1 cellular context compared by ENCODE assay signal in the genomic region with DNA sequence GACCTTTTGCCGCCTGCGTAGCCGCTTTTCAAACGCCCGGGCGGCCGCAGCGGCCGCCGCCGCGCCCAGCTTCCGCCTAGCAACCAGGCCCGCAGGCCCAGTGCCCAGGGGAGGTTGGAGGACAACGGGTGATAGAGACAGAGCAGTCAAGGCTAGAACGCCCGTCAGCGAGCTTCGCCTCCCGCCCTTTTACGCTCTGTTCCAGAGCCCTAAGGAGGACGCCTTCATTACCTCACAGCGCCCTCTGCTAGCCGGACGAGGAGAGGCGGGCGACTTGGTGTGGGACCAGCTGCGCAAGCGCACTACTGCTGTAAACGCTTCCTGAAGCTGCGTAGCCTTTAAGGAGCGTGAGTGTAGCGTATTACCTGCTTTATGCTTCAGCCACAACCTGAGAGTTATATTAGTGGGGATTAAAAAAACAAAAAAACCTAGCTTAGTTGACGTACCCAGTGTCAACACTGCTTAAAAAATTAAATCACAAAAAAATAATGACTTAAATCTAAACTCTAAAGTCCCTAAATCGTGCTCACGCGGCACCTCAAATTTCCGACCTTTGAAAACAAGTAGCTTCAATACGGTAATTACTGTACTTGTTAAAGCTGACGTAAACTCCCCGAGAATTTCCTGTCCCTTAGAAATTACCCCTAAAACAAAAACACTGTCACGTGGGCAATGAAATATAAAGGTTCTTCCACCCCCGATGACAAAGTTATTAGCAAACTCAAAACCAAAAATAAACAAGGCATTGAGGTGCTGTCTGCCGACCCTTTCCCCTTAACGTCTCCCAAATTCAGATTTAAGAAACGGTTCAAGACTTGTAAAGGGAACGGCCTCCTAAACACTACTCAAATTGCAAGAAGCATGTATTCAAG.
TF ChIP-seq lines count a peak whose summit lies in the region.

TSS of gene CEP120 (minus strand) at position 126 of the 872 bp plus-strand sequence. CDS start 405 bp downstream, outside the sequence.

TF ChIP-seq in HEK293, 187 proteins besides CTCF, POLR2A, EP300 and RAD21 (continued from another document and continues in another):
- no peak for TF ChIP-seq ZNF510 (tag by site-specific recombination; IDR thresholded peaks at IDR 0.05; ENCODE audit: insufficient replicate concordance)
- no peak for TF ChIP-seq KLF9 (tag by site-specific recombination; IDR thresholded peaks at IDR 0.05; ENCODE audit: low read depth)
- peak; percentile 79 for TF ChIP-seq SP7 (tag by site-specific recombination; IDR thresholded peaks at IDR 0.05)
- no peak for TF ChIP-seq ZNF416 (tag by site-specific recombination; IDR thresholded peaks at IDR 0.05)
- no peak for TF ChIP-seq ZNF292 (tag by site-specific recombination; IDR thresholded peaks at IDR 0.05; ENCODE audit: borderline replicate concordance, low read depth)
- TF ChIP-seq RBAK (tag by site-specific recombination; IDR thresholded peaks at IDR 0.05), result no peak
- TF ChIP-seq ZFP37 (tag by site-specific recombination; IDR thresholded peaks at IDR 0.05), result no peak
- TF ChIP-seq ZNF560 (tag by site-specific recombination; IDR thresholded peaks at IDR 0.05; ENCODE audit: borderline replicate concordance), result no peak
- peak; percentile 85 for TF ChIP-seq ZSCAN30 (tag by site-specific recombination; IDR thresholded peaks at IDR 0.05)
- peak; percentile 72 for TF ChIP-seq ZNF692 (tag by site-specific recombination; IDR thresholded peaks at IDR 0.05)
- TF ChIP-seq ZNF830 (tag by site-specific recombination; IDR thresholded peaks at IDR 0.05; ENCODE audit: low read depth), result no peak
- TF ChIP-seq, protein P1, sequence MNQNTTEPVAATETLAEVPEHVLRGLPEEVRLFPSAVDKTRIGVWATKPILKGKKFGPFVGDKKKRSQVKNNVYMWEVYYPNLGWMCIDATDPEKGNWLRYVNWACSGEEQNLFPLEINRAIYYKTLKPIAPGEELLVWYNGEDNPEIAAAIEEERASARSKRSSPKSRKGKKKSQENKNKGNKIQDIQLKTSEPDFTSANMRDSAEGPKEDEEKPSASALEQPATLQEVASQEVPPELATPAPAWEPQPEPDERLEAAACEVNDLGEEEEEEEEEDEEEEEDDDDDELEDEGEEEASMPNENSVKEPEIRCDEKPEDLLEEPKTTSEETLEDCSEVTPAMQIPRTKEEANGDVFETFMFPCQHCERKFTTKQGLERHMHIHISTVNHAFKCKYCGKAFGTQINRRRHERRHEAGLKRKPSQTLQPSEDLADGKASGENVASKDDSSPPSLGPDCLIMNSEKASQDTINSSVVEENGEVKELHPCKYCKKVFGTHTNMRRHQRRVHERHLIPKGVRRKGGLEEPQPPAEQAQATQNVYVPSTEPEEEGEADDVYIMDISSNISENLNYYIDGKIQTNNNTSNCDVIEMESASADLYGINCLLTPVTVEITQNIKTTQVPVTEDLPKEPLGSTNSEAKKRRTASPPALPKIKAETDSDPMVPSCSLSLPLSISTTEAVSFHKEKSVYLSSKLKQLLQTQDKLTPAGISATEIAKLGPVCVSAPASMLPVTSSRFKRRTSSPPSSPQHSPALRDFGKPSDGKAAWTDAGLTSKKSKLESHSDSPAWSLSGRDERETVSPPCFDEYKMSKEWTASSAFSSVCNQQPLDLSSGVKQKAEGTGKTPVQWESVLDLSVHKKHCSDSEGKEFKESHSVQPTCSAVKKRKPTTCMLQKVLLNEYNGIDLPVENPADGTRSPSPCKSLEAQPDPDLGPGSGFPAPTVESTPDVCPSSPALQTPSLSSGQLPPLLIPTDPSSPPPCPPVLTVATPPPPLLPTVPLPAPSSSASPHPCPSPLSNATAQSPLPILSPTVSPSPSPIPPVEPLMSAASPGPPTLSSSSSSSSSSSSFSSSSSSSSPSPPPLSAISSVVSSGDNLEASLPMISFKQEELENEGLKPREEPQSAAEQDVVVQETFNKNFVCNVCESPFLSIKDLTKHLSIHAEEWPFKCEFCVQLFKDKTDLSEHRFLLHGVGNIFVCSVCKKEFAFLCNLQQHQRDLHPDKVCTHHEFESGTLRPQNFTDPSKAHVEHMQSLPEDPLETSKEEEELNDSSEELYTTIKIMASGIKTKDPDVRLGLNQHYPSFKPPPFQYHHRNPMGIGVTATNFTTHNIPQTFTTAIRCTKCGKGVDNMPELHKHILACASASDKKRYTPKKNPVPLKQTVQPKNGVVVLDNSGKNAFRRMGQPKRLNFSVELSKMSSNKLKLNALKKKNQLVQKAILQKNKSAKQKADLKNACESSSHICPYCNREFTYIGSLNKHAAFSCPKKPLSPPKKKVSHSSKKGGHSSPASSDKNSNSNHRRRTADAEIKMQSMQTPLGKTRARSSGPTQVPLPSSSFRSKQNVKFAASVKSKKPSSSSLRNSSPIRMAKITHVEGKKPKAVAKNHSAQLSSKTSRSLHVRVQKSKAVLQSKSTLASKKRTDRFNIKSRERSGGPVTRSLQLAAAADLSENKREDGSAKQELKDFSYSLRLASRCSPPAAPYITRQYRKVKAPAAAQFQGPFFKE (tag by site-specific recombination; IDR thresholded peaks at IDR 0.05; ENCODE audit: borderline replicate concordance), result no peak
- no peak; the same call in 1 of the 2 replicates for TF ChIP-seq WT1 (tag by site-specific recombination; IDR thresholded peaks at IDR 0.05)
- TF ChIP-seq ZBTB6 (tag by site-specific recombination; IDR thresholded peaks at IDR 0.05), result peak; percentile 99
- TF ChIP-seq ZNF121 (tag by site-specific recombination; IDR thresholded peaks at IDR 0.05), result no peak; the same call in 1 of the 2 replicates
- peak; percentile 66; the same call in 1 of the 2 replicates for TF ChIP-seq ZNF394 (tag by site-specific recombination; IDR thresholded peaks at IDR 0.05; ENCODE audit: borderline replicate concordance)
- no peak for TF ChIP-seq ZNF248 (tag by site-specific recombination; IDR thresholded peaks at IDR 0.05)
- no peak for TF ChIP-seq ZNF26 (tag by site-specific recombination; IDR thresholded peaks at IDR 0.05)
- no peak for TF ChIP-seq ZNF214 (tag by site-specific recombination; IDR thresholded peaks at IDR 0.05; ENCODE audit: borderline replicate concordance)
- TF ChIP-seq ZNF335 (tag by site-specific recombination; conservative IDR thresholded peaks at IDR 0.05), result peak; percentile 94
- no peak for TF ChIP-seq ZNF571 (tag by site-specific recombination; IDR thresholded peaks at IDR 0.05)
- no peak for TF ChIP-seq ZNF175 (tag by site-specific recombination; IDR thresholded peaks at IDR 0.05)
- no peak for TF ChIP-seq ZNF792 (tag by site-specific recombination; IDR thresholded peaks at IDR 0.05)
- TF ChIP-seq PBX3 (CRISPR knock-in tag; IDR thresholded peaks at IDR 0.05), result 0 out of 2 replicates have a peak, but pooled peaks have one; percentile 31
- peak; percentile 97 for TF ChIP-seq ZNF610 (tag by site-specific recombination; IDR thresholded peaks at IDR 0.05; ENCODE audit: borderline replicate concordance)
- no peak for TF ChIP-seq ZSCAN23 (tag by site-specific recombination; IDR thresholded peaks at IDR 0.05)
- no peak for TF ChIP-seq ZNF221 (tag by site-specific recombination; IDR thresholded peaks at IDR 0.05; ENCODE audit: borderline replicate concordance)
- TF ChIP-seq, protein P2, sequence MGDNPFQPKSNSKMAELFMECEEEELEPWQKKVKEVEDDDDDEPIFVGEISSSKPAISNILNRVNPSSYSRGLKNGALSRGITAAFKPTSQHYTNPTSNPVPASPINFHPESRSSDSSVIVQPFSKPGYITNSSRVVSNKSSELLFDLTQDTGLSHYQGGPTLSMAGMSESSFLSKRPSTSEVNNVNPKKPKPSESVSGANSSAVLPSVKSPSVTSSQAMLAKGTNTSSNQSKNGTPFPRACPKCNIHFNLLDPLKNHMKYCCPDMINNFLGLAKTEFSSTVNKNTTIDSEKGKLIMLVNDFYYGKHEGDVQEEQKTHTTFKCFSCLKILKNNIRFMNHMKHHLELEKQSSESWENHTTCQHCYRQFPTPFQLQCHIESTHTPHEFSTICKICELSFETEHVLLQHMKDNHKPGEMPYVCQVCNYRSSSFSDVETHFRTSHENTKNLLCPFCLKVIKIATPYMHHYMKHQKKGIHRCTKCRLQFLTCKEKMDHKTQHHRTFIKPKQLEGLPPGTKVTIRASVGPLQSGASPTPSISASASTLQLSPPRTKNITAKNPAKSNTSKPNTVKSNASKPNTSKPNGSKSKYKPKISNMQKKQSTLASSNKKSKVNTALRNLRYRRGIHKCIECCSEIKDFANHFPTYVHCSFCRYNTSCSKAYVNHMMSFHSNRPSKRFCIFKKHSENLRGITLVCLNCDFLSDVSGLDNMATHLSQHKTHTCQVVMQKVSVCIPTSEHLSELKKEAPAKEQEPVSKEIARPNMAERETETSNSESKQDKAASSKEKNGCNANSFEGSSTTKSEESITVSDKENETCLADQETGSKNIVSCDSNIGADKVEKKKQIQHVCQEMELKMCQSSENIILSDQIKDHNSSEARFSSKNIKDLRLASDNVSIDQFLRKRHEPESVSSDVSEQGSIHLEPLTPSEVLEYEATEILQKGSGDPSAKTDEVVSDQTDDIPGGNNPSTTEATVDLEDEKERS (tag by site-specific recombination; IDR thresholded peaks at IDR 0.05), result no peak
- TF ChIP-seq ZNF157 (tag by site-specific recombination; IDR thresholded peaks at IDR 0.05), result no peak
- TF ChIP-seq ZNF10 (tag by site-specific recombination; IDR thresholded peaks at IDR 0.05), result no peak
- TF ChIP-seq ZNF473 (tag by site-specific recombination; IDR thresholded peaks at IDR 0.05), result no peak
- no peak for TF ChIP-seq ZNF211 (tag by site-specific recombination; IDR thresholded peaks at IDR 0.05; ENCODE audit: low read depth)
- TF ChIP-seq ZBTB48 (tag by site-specific recombination; IDR thresholded peaks at IDR 0.05), result peak; percentile 96
- no peak for TF ChIP-seq ZNF112 (tag by site-specific recombination; IDR thresholded peaks at IDR 0.05)
- no peak for TF ChIP-seq ZNF530 (tag by site-specific recombination; IDR thresholded peaks at IDR 0.05; ENCODE audit: low read depth)
- no peak for TF ChIP-seq ZNF548 (tag by site-specific recombination; IDR thresholded peaks at IDR 0.05)
- TF ChIP-seq ZNF404 (tag by site-specific recombination; IDR thresholded peaks at IDR 0.05), result no peak
- TF ChIP-seq MZF1 (tag by site-specific recombination; IDR thresholded peaks at IDR 0.05; ENCODE audit: borderline replicate concordance), result peak; percentile 82; the same call in 1 of the 2 replicates
- TF ChIP-seq ZNF146 (tag by site-specific recombination; IDR thresholded peaks at IDR 0.05), result no peak; the same call in 1 of the 2 replicates
- no peak for TF ChIP-seq ZNF658 (tag by site-specific recombination; IDR thresholded peaks at IDR 0.05)
- no peak for TF ChIP-seq GLI4 (tag by site-specific recombination; IDR thresholded peaks at IDR 0.05)
- no peak for TF ChIP-seq ZNF768 (tag by site-specific recombination; IDR thresholded peaks at IDR 0.05)
- TF ChIP-seq ZNF341 (tag by site-specific recombination; IDR thresholded peaks at IDR 0.05; ENCODE audit: low read depth), result no peak
- no peak for TF ChIP-seq ZNF521 (tag by site-specific recombination; IDR thresholded peaks at IDR 0.05)
- no peak for TF ChIP-seq BCL11B (tag by site-specific recombination; IDR thresholded peaks at IDR 0.05; ENCODE audit: low read depth)
- TF ChIP-seq, protein P3, sequence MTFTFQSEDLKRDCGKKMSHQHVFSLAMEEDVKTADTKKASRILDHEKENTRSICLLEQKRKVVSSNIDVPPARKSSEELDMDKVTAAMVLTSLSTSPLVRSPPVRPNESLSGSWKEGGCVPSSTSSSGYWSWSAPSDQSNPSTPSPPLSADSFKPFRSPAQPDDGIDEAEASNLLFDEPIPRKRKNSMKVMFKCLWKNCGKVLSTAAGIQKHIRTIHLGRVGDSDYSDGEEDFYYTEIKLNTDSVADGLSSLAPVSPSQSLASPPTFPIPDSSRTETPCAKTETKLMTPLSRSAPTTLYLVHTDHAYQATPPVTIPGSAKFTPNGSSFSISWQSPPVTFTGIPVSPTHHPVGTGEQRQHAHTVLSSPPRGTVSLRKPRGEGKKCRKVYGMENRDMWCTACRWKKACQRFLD (tag by site-specific recombination; IDR thresholded peaks at IDR 0.05), result no peak
- TF ChIP-seq ZNF76 (tag by site-specific recombination; IDR thresholded peaks at IDR 0.05; ENCODE audit: borderline replicate concordance, low read depth), result 0 out of 2 replicates have a peak, but pooled peaks have one; percentile 25
